ENCODE assay signal across 9 cellular contexts in genomic region chr17:78774456-78774855, GRCh38. TPM values are rescaled to one million over a fixed set of nuclear protein-coding genes. Genes with fewer than 3 reads are reported as not detected.
DNase-seq lines count a peak whose midpoint lies in the region; ATAC-seq and TF ChIP-seq lines count a peak whose summit lies in the region.
"Had no signal": no experiment of that assay in that cellular context is flagged by ENCODE, and none has a peak within 500 bp of the region (broad histone marks: within the 10 kb centered on the region; RNA-seq: fewer than 3 reads in every experiment).

No MANE protein-coding gene starts in this region.

- H3K27me3 Mint-ChIP-seq in IgD-negative memory B cell = no peaks in the 10 kb centered on the region
- no peaks in the 10 kb centered on the region for H3K27me3 Mint-ChIP-seq in central memory CD8-positive, alpha-beta T cell

- H3K9me3 Mint-ChIP-seq in IgD-negative memory B cell = no peaks in the 10 kb centered on the region
- H3K9me3 Mint-ChIP-seq in central memory CD8-positive, alpha-beta T cell = no peaks in the 10 kb centered on the region

- no peaks in the 10 kb centered on the region for H3K79me2 ChIP-seq in trophoblast cell (ENCODE audit: control insufficient read depth, insufficient read depth, low read length, poor library complexity)

- H4K8ac ChIP-seq in trophoblast cell (ENCODE audit: low read depth, low read length) = no peak overlapping the region

- peaks cover 3% of the 10 kb centered on the region for H3K36me3 Mint-ChIP-seq in IgD-negative memory B cell
- peaks cover 34% of the 10 kb centered on the region for H3K36me3 Mint-ChIP-seq in central memory CD8-positive, alpha-beta T cell (ENCODE audit: insufficient read depth)

- H2BK120ac ChIP-seq in trophoblast cell (ENCODE audit: insufficient read depth, low read length, poor library complexity) = no peak overlapping the region

- no peak overlapping the region for H3K4me2 ChIP-seq in trophoblast cell (ENCODE audit: low read length)

- no peak overlapping the region for H2BK5ac ChIP-seq in trophoblast cell (ENCODE audit: low read depth, low read length, poor library complexity)

- no peak overlapping the region for H3K14ac ChIP-seq in trophoblast cell (ENCODE audit: low read length)

- no peaks in the 10 kb centered on the region for H3K36me3 ChIP-seq in neutrophil
- no peaks in the 10 kb centered on the region for H3K36me3 ChIP-seq in trophoblast cell (ENCODE audit: control insufficient read depth in 1 of 2, insufficient read depth in 2 of 2, low read length in 2 of 2)

- H2AFZ ChIP-seq in trophoblast cell (ENCODE audit: insufficient read depth, low read length, poor library complexity) = no peak overlapping the region

- peaks cover 39 to 46% (median 45%) of the 10 kb centered on the region in 3 donors for H3K4me1 Mint-ChIP-seq in IgD-negative memory B cell
- peaks cover 55% of the 10 kb centered on the region for H3K4me1 Mint-ChIP-seq in central memory CD8-positive, alpha-beta T cell

- no peak overlapping the region for H3K23ac ChIP-seq in trophoblast cell (ENCODE audit: low read length)

- no CpG with 5 or more reads among the region's 2 CpGs for WGBS in trophoblast cell (ENCODE audit: extremely low coverage, insufficient coverage, insufficient read length)

- H3K4me3 ChIP-seq in neutrophil (ENCODE audit: low read depth in 1 of 2, low read length in 1 of 2) = peak overlapping the region; percentile 24 to 25
- H3K4me3 ChIP-seq in trophoblast cell (ENCODE audit: low read depth, low read length) = no peak overlapping the region

- H3K9ac ChIP-seq in trophoblast cell (ENCODE audit: low read length) = no peak overlapping the region

- H3K9me3 ChIP-seq in neutrophil = no peaks in the 10 kb centered on the region
- no peaks in the 10 kb centered on the region for H3K9me3 ChIP-seq in trophoblast cell (ENCODE audit: insufficient read depth, low read depth, low read length)

- TF ChIP-seq CTCF in neutrophil (IDR thresholded peaks at IDR 0.05) = no peak

- H4K91ac ChIP-seq in trophoblast cell (ENCODE audit: low read depth, low read length) = no peak overlapping the region

- H3K4ac ChIP-seq in trophoblast cell (ENCODE audit: low read depth, low read length) = no peak overlapping the region

- H3K27ac ChIP-seq in neutrophil (peak overlapping the region; percentile 86), trophoblast cell (ENCODE audit: low read depth, low read length) (no peak overlapping the region)

- peak overlapping the region; percentile 92 to 97 (median 95) for H3K27ac Mint-ChIP-seq in IgD-negative memory B cell
- peak overlapping the region; percentile 94 for H3K27ac Mint-ChIP-seq in central memory CD8-positive, alpha-beta T cell (ENCODE audit: low read depth)

- peak; percentile 50 for DNase-seq in CD1c-positive myeloid dendritic cell (ENCODE audit: extremely low spot score)
- DNase-seq in central memory CD8-positive, alpha-beta T cell (ENCODE audit: low spot score in 2 of 2) = no peak
- no peak for DNase-seq in HPDE6-E6E7 (ENCODE audit: extremely low spot score)
- no peak for DNase-seq in hypothalamus (lab: John Stamatoyannopoulos, UW)
- DNase-seq in trophoblast cell = no peak
- DNase-seq in NK-92 (lab: John Stamatoyannopoulos, UW; ENCODE audit: unreplicated experiment) = no peak
- DNase-seq: NCI-H774 had no signal

- H4K12ac ChIP-seq in trophoblast cell (ENCODE audit: low read depth, low read length) = no peak overlapping the region

- H2BK12ac ChIP-seq in trophoblast cell (ENCODE audit: low read length) = no peak overlapping the region

- H3K79me1 ChIP-seq in trophoblast cell (ENCODE audit: low read length) = no peaks in the 10 kb centered on the region

- ATAC-seq in central memory CD8-positive, alpha-beta T cell (replicated peaks; ENCODE audit: extremely low read depth, poor library complexity, severe bottlenecking) = peak; percentile 21

- H3K4me3 Mint-ChIP-seq in IgD-negative memory B cell = peak overlapping the region; percentile 87 to 94 (median 92)
- H3K4me3 Mint-ChIP-seq in central memory CD8-positive, alpha-beta T cell = peak overlapping the region; percentile 89

- H3K27me3 ChIP-seq in neutrophil = no peaks in the 10 kb centered on the region
- no peaks in the 10 kb centered on the region for H3K27me3 ChIP-seq in trophoblast cell (ENCODE audit: insufficient read depth, low read length)

- H3K4me1 ChIP-seq in neutrophil (ENCODE audit: control insufficient read depth in 1 of 2, insufficient read depth in 1 of 2, low read depth in 1 of 2, low read length in 1 of 2) = peaks cover 54 to 71% of the 10 kb centered on the region in 2 experiments
- peaks cover 2% of the 10 kb centered on the region in 2 experiments for H3K4me1 ChIP-seq in trophoblast cell (ENCODE audit: control insufficient read depth in 1 of 2, insufficient read depth in 2 of 2, low read length in 2 of 2)

- no peak overlapping the region for H2AK5ac ChIP-seq in trophoblast cell (ENCODE audit: low read length)

- no peak overlapping the region for H3K18ac ChIP-seq in trophoblast cell (ENCODE audit: low read length)

RNA-seq across cellular contexts. Expression of gene CYTH1, which starts 7.6 kb away (rescaled TPM):
- polyA plus RNA-seq in IgD-negative memory B cell = 210 TPM
- 16.7 and 17.1 TPM in 2 replicates for polyA plus RNA-seq in trophoblast cell (2013)
